Comparison of ENCODE assay signal across 1 cellular context in genomic region chrY:20578206-20578605, GRCh38.
TF ChIP-seq lines count a peak whose summit lies in the region.

No MANE protein-coding gene starts in this region.

TF ChIP-seq in GM23338, 12 proteins besides CTCF, POLR2A, EP300 and RAD21 (continued from another document):
- TF ChIP-seq, protein P1, sequence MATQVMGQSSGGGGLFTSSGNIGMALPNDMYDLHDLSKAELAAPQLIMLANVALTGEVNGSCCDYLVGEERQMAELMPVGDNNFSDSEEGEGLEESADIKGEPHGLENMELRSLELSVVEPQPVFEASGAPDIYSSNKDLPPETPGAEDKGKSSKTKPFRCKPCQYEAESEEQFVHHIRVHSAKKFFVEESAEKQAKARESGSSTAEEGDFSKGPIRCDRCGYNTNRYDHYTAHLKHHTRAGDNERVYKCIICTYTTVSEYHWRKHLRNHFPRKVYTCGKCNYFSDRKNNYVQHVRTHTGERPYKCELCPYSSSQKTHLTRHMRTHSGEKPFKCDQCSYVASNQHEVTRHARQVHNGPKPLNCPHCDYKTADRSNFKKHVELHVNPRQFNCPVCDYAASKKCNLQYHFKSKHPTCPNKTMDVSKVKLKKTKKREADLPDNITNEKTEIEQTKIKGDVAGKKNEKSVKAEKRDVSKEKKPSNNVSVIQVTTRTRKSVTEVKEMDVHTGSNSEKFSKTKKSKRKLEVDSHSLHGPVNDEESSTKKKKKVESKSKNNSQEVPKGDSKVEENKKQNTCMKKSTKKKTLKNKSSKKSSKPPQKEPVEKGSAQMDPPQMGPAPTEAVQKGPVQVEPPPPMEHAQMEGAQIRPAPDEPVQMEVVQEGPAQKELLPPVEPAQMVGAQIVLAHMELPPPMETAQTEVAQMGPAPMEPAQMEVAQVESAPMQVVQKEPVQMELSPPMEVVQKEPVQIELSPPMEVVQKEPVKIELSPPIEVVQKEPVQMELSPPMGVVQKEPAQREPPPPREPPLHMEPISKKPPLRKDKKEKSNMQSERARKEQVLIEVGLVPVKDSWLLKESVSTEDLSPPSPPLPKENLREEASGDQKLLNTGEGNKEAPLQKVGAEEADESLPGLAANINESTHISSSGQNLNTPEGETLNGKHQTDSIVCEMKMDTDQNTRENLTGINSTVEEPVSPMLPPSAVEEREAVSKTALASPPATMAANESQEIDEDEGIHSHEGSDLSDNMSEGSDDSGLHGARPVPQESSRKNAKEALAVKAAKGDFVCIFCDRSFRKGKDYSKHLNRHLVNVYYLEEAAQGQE (IDR thresholded peaks at IDR 0.05; ENCODE audit: unreplicated experiment) = no peak
- TF ChIP-seq ZNF114 (CRISPR knock-in tag; IDR thresholded peaks at IDR 0.05) = no peak
- TF ChIP-seq, protein P2, sequence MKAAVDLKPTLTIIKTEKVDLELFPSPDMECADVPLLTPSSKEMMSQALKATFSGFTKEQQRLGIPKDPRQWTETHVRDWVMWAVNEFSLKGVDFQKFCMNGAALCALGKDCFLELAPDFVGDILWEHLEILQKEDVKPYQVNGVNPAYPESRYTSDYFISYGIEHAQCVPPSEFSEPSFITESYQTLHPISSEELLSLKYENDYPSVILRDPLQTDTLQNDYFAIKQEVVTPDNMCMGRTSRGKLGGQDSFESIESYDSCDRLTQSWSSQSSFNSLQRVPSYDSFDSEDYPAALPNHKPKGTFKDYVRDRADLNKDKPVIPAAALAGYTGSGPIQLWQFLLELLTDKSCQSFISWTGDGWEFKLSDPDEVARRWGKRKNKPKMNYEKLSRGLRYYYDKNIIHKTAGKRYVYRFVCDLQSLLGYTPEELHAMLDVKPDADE (IDR thresholded peaks at IDR 0.05) = no peak
- no peak for TF ChIP-seq EZH2 (IDR thresholded peaks at IDR 0.05; ENCODE audit: low read depth, unreplicated experiment)
- no peak for TF ChIP-seq CREB1 (CRISPR knock-in tag; IDR thresholded peaks at IDR 0.05; ENCODE audit: low read depth)
- TF ChIP-seq STAT1 (IDR thresholded peaks at IDR 0.05; ENCODE audit: unreplicated experiment) = no peak
- TF ChIP-seq POLR2AphosphoS5 (IDR thresholded peaks at IDR 0.05; ENCODE audit: low read depth) = no peak
- no peak for TF ChIP-seq JUNB (IDR thresholded peaks at IDR 0.05; ENCODE audit: unreplicated experiment)
- TF ChIP-seq EZH2phosphoT487 (IDR thresholded peaks at IDR 0.05; ENCODE audit: unreplicated experiment) = no peak
- TF ChIP-seq, protein P3, sequence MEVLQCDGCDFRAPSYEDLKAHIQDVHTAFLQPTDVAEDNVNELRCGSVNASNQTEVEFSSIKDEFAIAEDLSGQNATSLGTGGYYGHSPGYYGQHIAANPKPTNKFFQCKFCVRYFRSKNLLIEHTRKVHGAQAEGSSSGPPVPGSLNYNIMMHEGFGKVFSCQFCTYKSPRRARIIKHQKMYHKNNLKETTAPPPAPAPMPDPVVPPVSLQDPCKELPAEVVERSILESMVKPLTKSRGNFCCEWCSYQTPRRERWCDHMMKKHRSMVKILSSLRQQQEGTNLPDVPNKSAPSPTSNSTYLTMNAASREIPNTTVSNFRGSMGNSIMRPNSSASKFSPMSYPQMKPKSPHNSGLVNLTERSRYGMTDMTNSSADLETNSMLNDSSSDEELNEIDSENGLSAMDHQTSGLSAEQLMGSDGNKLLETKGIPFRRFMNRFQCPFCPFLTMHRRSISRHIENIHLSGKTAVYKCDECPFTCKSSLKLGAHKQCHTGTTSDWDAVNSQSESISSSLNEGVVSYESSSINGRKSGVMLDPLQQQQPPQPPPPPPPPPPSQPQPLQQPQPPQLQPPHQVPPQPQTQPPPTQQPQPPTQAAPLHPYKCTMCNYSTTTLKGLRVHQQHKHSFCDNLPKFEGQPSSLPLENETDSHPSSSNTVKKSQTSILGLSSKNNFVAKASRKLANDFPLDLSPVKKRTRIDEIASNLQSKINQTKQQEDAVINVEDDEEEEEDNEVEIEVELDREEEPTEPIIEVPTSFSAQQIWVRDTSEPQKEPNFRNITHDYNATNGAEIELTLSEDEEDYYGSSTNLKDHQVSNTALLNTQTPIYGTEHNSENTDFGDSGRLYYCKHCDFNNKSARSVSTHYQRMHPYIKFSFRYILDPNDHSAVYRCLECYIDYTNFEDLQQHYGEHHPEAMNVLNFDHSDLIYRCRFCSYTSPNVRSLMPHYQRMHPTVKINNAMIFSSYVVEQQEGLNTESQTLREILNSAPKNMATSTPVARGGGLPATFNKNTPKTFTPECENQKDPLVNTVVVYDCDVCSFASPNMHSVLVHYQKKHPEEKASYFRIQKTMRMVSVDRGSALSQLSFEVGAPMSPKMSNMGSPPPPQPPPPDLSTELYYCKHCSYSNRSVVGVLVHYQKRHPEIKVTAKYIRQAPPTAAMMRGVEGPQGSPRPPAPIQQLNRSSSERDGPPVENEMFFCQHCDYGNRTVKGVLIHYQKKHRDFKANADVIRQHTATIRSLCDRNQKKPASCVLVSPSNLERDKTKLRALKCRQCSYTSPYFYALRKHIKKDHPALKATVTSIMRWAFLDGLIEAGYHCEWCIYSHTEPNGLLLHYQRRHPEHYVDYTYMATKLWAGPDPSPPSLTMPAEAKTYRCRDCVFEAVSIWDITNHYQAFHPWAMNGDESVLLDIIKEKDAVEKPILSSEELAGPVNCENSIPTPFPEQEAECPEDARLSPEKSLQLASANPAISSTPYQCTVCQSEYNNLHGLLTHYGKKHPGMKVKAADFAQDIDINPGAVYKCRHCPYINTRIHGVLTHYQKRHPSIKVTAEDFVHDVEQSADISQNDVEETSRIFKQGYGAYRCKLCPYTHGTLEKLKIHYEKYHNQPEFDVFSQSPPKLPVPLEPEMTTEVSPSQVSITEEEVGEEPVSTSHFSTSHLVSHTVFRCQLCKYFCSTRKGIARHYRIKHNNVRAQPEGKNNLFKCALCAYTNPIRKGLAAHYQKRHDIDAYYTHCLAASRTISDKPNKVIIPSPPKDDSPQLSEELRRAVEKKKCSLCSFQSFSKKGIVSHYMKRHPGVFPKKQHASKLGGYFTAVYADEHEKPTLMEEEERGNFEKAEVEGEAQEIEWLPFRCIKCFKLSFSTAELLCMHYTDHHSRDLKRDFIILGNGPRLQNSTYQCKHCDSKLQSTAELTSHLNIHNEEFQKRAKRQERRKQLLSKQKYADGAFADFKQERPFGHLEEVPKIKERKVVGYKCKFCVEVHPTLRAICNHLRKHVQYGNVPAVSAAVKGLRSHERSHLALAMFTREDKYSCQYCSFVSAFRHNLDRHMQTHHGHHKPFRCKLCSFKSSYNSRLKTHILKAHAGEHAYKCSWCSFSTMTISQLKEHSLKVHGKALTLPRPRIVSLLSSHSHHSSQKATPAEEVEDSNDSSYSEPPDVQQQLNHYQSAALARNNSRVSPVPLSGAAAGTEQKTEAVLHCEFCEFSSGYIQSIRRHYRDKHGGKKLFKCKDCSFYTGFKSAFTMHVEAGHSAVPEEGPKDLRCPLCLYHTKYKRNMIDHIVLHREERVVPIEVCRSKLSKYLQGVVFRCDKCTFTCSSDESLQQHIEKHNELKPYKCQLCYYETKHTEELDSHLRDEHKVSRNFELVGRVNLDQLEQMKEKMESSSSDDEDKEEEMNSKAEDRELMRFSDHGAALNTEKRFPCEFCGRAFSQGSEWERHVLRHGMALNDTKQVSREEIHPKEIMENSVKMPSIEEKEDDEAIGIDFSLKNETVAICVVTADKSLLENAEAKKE (CRISPR knock-in tag; IDR thresholded peaks at IDR 0.05) = no peak
